8 cellular contexts compared by ENCODE assay signal in genomic region chr16:81035398-81035974, GRCh38. TPM values are rescaled to one million over a fixed set of nuclear protein-coding genes. Genes with fewer than 3 reads are reported as not detected.
DNase-seq lines count a peak whose midpoint lies in the region; ATAC-seq and TF ChIP-seq lines count a peak whose summit lies in the region.

Gene ATMIN, plus strand, starts transcription at chr16:81035842. Its CDS starts 29 bp downstream, at chr16:81035871.

- TF ChIP-seq CTCF in OCI-LY1 (IDR thresholded peaks at IDR 0.05; ENCODE audit: low read length) (peak; percentile 98), mucosa of descending colon (IDR thresholded peaks at IDR 0.05) (peak; percentile 98)

- H3K4me1 ChIP-seq in HUES6 (ENCODE audit: control insufficient read depth, insufficient read depth, low read length) (peaks cover 9% of the 10 kb centered on the region), OCI-LY1 (ENCODE audit: insufficient read depth, low read length, severe bottlenecking) (peaks cover 13% of the 10 kb centered on the region), mucosa of descending colon (ENCODE audit: low read depth) (peaks cover 7% of the 10 kb centered on the region)

- H3K27ac ChIP-seq in HUES6 (ENCODE audit: low read depth, low read length) (no peak within 1 kb of the TSS), OCI-LY1 (ENCODE audit: low read depth, low read length, poor library complexity, severe bottlenecking) (peak within 1 kb of the TSS; percentile 41), epithelial cell of prostate (peak within 1 kb of the TSS; percentile 70)

- H3K9me3 ChIP-seq in HUES6 (ENCODE audit: control insufficient read depth, insufficient read depth, low read depth, low read length) (peaks cover 6% of the 10 kb centered on the region), OCI-LY1 (ENCODE audit: low read length) (no peaks in the 10 kb centered on the region), mucosa of descending colon (no peaks in the 10 kb centered on the region)

- ATAC-seq in GM21367 (IDR thresholded peaks at IDR 0.05; ENCODE audit: unreplicated experiment) (peak; percentile 82), mucosa of descending colon (peak; percentile 100)

- H3K79me2 ChIP-seq in OCI-LY1 (ENCODE audit: insufficient read depth, low read length) = peaks cover 5% of the 10 kb centered on the region

- no peaks in the 10 kb centered on the region for H3F3A ChIP-seq in OCI-LY1 (ENCODE audit: insufficient read depth, low read length)

- H3K36me3 ChIP-seq in HUES6 (ENCODE audit: control insufficient read depth, insufficient read depth, low read length) = peaks cover 28% of the 10 kb centered on the region
- H3K36me3 ChIP-seq in OCI-LY1 (ENCODE audit: insufficient read depth, low read length) = peaks cover 15% of the 10 kb centered on the region; the same call in 1 of the 2 replicates
- no peaks in the 10 kb centered on the region for H3K36me3 ChIP-seq in mucosa of descending colon (ENCODE audit: low read depth)

- H3K9ac ChIP-seq in HUES6 (ENCODE audit: low read length) (peak within 1 kb of the TSS; percentile 87), OCI-LY1 (ENCODE audit: low read length) (peak within 1 kb of the TSS; percentile 79)

- no peak within 1 kb of the TSS for H2AFZ ChIP-seq in OCI-LY1 (ENCODE audit: low read length)

- H4K20me1 ChIP-seq in OCI-LY1 (ENCODE audit: insufficient read depth, low read length) = no peaks in the 10 kb centered on the region

- H3K9me2 ChIP-seq in OCI-LY1 (ENCODE audit: low read depth, low read length) = no peaks in the 10 kb centered on the region

- intact Hi-C loops in mucosa of descending colon (cut with DNase I, micrococcal nuclease) = no loop called here

- H3K4me3 ChIP-seq in HUES6 (ENCODE audit: low read depth, low read length) (peak within 1 kb of the TSS; percentile 76), OCI-LY1 (ENCODE audit: low read depth, low read length, poor library complexity, severe bottlenecking) (peak within 1 kb of the TSS; percentile 94), mucosa of descending colon (peak within 1 kb of the TSS; percentile 74)

- no peaks in the 10 kb centered on the region for H3K27me3 ChIP-seq in HUES6 (ENCODE audit: control insufficient read depth, insufficient read depth, low read length)
- H3K27me3 ChIP-seq in OCI-LY1 (ENCODE audit: insufficient read depth, low read length) = no peaks in the 10 kb centered on the region

- DNase-seq in COR-L47 (lab: John Stamatoyannopoulos, UW) (peak; percentile 85), activated T-cell treated with anti-CD3 and anti-CD28 coated beads for 24 hours (ENCODE audit: low read depth) (peak; percentile 83), epithelial cell of prostate (ENCODE audit: low read depth, low spot score) (peak; percentile 31), mucosa of descending colon (peak; percentile 89 to 94 (median 93))
- peak; percentile 64 to 79 for DNase-seq in stimulated activated CD8-positive, alpha-beta memory T cell treated with anti-CD3 and anti-CD28 coated beads, Interleukin-4, amount 100 ng/mL, for 1 hour (ENCODE audit: low read depth in 2 of 2, low spot score in 1 of 2)

- peak within 1 kb of the TSS; percentile 96 for H3K4me2 ChIP-seq in OCI-LY1 (ENCODE audit: low read length)

RNA-seq across cellular contexts. Expression of gene ATMIN, which starts in this region (rescaled TPM):
- 10 to 100 TPM; 27.3 to 34.0 (median 31.4) TPM for total RNA-seq in mucosa of descending colon

Comparison
In these comparisons a context has a peak if more than half of its experiments do, and no peak if none do; other contexts are left out.
1. DNase-seq: peak in every context shown above with its lines; median percentile 93 in mucosa of descending colon; 85 in COR-L47; 83 in activated T-cell treated with anti-CD3 and anti-CD28 coated beads for 24 hours; 72 in stimulated activated CD8-positive, alpha-beta memory T cell treated with anti-CD3 and anti-CD28 coated beads, Interleukin-4, amount 100 ng/mL, for 1 hour; 31 in epithelial cell of prostate.